Comparison of ENCODE assay signal across 8 cellular contexts in genomic region chr12:48817957-48818830, GRCh38. TPM values are rescaled to one million over a fixed set of nuclear protein-coding genes. Genes with fewer than 3 reads are reported as not detected.
A peak's percentile ranks its signal among the peaks of the same experiment; 100 is the strongest.
DNase-seq lines count a peak whose midpoint lies in the region; ATAC-seq, FAIRE-seq and TF ChIP-seq lines count a peak whose summit lies in the region.

TSS of gene CACNB3 (plus strand) at chr12:48818496. CDS start at chr12:48818930, 434 bp downstream.

- intact Hi-C loops in activated CD4-positive, alpha-beta T cell treated with anti-CD3 and anti-CD28 coated beads for 36 hours (cut with DNase I, micrococcal nuclease): loop anchor here in 1 of 2 experiments (1.0 kb wide), 3 partner anchors 34 to 136 kb away; partner anchors contain the start of genes DDX23 and KANSL2
- intact Hi-C loops in left lung (cut with DNase I): no loop called here

- peak within 1 kb of the TSS; percentile 70 for H3K4me3 ChIP-seq in AG04449 (ENCODE audit: low read depth, low read length)
- H3K4me3 ChIP-seq in left lung: peak within 1 kb of the TSS; percentile 69 to 78

- H3K27me3 ChIP-seq in left lung: peaks cover 0 to 33% of the 10 kb centered on the region in 2 donors

- H3K4me1 Mint-ChIP-seq in activated CD4-positive, alpha-beta T cell treated with anti-CD3 and anti-CD28 coated beads for 36 hours: peaks cover 23% of the 10 kb centered on the region

- H3K27ac Mint-ChIP-seq in activated CD4-positive, alpha-beta T cell treated with anti-CD3 and anti-CD28 coated beads for 36 hours: peak within 1 kb of the TSS; percentile 55

- H3K27ac ChIP-seq in left lung: no peak within 1 kb of the TSS

- peak; percentile 69 for ATAC-seq in activated CD4-positive, alpha-beta T cell treated with anti-CD3 and anti-CD28 coated beads for 36 hours
- peak; percentile 26 for ATAC-seq in left lung
- no peak for ATAC-seq in HG02973 (IDR thresholded peaks at IDR 0.05; ENCODE audit: unreplicated experiment)

- POLR2A ChIA-PET in AG04449 (lab: Yijun Ruan, JAX): no interaction called here
- POLR2A ChIA-PET in activated CD4-positive, alpha-beta T cell treated with anti-CD3 and anti-CD28 coated beads for 36 hours (lab: Charles Lee): interaction anchor here (0.6 kb wide), 1 partner anchor 108 kb away, joined by 3 read pairs; no protein-coding TSS in a partner anchor

- H3K4me3 Mint-ChIP-seq in activated CD4-positive, alpha-beta T cell treated with anti-CD3 and anti-CD28 coated beads for 36 hours: peak within 1 kb of the TSS; percentile 82

- no peaks in the 10 kb centered on the region for H3K9me3 ChIP-seq in left lung

- no peaks in the 10 kb centered on the region for H3K36me3 Mint-ChIP-seq in activated CD4-positive, alpha-beta T cell treated with anti-CD3 and anti-CD28 coated beads for 36 hours (ENCODE audit: low read depth)

- peaks cover 24 to 40% of the 10 kb centered on the region in 2 donors for H3K4me1 ChIP-seq in left lung

- no peak for FAIRE-seq in GM19239 (lab: Jason Lieb, UNC)

- DNase-seq in AG04449 (ENCODE audit: low read depth, low spot score) (no peak), GM19239 (ENCODE audit: insufficient read length, low spot score) (peak; percentile 69), NCI-H2107 (lab: John Stamatoyannopoulos, UW) (peak; percentile 81), cerebellum (ENCODE audit: low spot score) (peak; percentile 76), left lung (peak; percentile 76 to 94)
- DNase-seq in activated CD4-positive, alpha-beta T cell treated with anti-CD3 and anti-CD28 coated beads for 36 hours: peak; percentile 89
- DNase-seq in stimulated activated CD4-positive, alpha-beta T cell treated with anti-CD3 and anti-CD28 coated beads, Interleukin-2, amount 100 ng/mL, for 4 hours (ENCODE audit: low read depth): peak; percentile 71

- H3K36me3 ChIP-seq in left lung: no peaks in the 10 kb centered on the region

- TF ChIP-seq CTCF in AG04449 (IDR thresholded peaks at IDR 0.05; ENCODE audit: insufficient read depth, low read length, missing control alignments) (no peak), left lung (IDR thresholded peaks at IDR 0.05) (no peak)

- peaks cover 12% of the 10 kb centered on the region for H3K27me3 Mint-ChIP-seq in activated CD4-positive, alpha-beta T cell treated with anti-CD3 and anti-CD28 coated beads for 36 hours

- CTCF ChIA-PET in AG04449 (lab: Yijun Ruan, JAX): interaction anchor here (1.1 to 8.6 kb wide), 7 partner anchors 10 to 276 kb away, joined by 3 to 147 read pairs (median 8); partner anchors contain the start of gene DDX23
- CTCF ChIA-PET in activated CD4-positive, alpha-beta T cell treated with anti-CD3 and anti-CD28 coated beads for 36 hours (lab: Charles Lee): interaction anchor here (0.6 to 1.9 kb wide), 3 partner anchors 34 to 103 kb away, joined by 3 to 6 read pairs (median 3); partner anchors contain the start of gene DDX23

- H3K9me3 Mint-ChIP-seq in activated CD4-positive, alpha-beta T cell treated with anti-CD3 and anti-CD28 coated beads for 36 hours (ENCODE audit: low read depth): no peaks in the 10 kb centered on the region

RNA-seq across cellular contexts. Expression of gene CACNB3, which starts in this region (rescaled TPM):
- 10 to 100 TPM; 11.5 to 16.1 TPM for total RNA-seq in activated CD4-positive, alpha-beta T cell treated with anti-CD3 and anti-CD28 coated beads for 36 hours
- 28.4 TPM for total RNA-seq in cerebellum
- total RNA-seq in left lung: 10 to 100 TPM; 26.4 to 42.5 TPM
